Comparison of ENCODE assay signal across 13 cellular contexts in the genomic region with DNA sequence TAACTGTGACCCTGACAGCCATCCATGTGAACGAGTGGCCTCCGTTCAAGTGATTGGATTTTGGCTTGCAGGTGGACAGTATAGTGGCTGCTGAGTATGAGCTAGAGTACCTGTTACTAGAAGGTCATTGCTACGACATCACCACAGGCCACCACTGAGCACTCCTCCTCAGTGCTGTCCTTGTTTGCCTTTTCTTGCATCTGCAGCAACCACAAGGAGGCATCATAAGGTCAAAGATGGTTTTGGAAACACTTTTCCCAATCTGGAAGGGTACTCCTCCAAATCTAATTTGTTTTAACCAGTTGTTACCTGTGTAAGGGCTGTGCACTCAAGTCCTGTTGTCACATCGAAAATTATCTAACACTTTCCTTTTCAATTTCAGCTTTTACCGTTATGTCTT.
DNase-seq lines count a peak whose midpoint lies in the region; ATAC-seq and TF ChIP-seq lines count a peak whose summit lies in the region.
"Had no signal": no experiment of that assay in that cellular context is flagged by ENCODE, and none has a peak within 500 bp of the region (broad histone marks: within the 10 kb centered on the region; RNA-seq: fewer than 3 reads in every experiment).

No MANE protein-coding gene starts in this region.

- peak; percentile 70 for TF ChIP-seq CTCF in chondrocyte (IDR thresholded peaks at IDR 0.05)

- H3K27ac Mint-ChIP-seq in chondrocyte (ENCODE audit: unreplicated experiment), result no peak overlapping the region
- H3K27ac Mint-ChIP-seq: stimulated activated naive B cell treated with anti-CD40 and anti-IgM and Interleukin-4, amounts not matched to agents 10 μg/mL and 1 μg/mL and 100 μg/mL, for 72 hours had no signal

- no peak overlapping the region for H2BK120ac ChIP-seq in mesendoderm (ENCODE audit: low read depth, low read length)

- ATAC-seq in HG03045 (IDR thresholded peaks at IDR 0.05; ENCODE audit: unreplicated experiment), result no peak
- no peak for ATAC-seq in GM21737 (IDR thresholded peaks at IDR 0.05; ENCODE audit: unreplicated experiment)
- ATAC-seq: stimulated activated naive B cell treated with anti-CD40 and anti-IgM and Interleukin-4, amounts not matched to agents 10 μg/mL and 1 μg/mL and 100 μg/mL, for 72 hours had no signal

- peak; percentile 36 for TF ChIP-seq RAD21 in Ishikawa (IDR thresholded peaks at IDR 0.05; ENCODE audit: low read depth)

- no peak overlapping the region for H3K56ac ChIP-seq in mesendoderm (ENCODE audit: low read length)

- no peak overlapping the region for H2BK5ac ChIP-seq in mesendoderm (ENCODE audit: low read length)

- H3K79me2 ChIP-seq in mesendoderm (ENCODE audit: control insufficient read depth, insufficient read depth, low read length), result no peaks in the 10 kb centered on the region

- H3K9ac ChIP-seq in mesendoderm (ENCODE audit: low read length), result no peak overlapping the region

- H3K36me3 Mint-ChIP-seq in chondrocyte (ENCODE audit: low read depth), result peaks cover 29% of the 10 kb centered on the region

- H3K4me2 ChIP-seq in mesendoderm (ENCODE audit: low read length), result no peak overlapping the region

- peaks cover 12% of the 10 kb centered on the region for H3K36me3 ChIP-seq in mesendoderm (ENCODE audit: control insufficient read depth, insufficient read depth, low read length)

- no CpG with 5 or more reads among the region's 5 CpGs for WGBS in mesendoderm (ENCODE audit: extremely low coverage, insufficient coverage, low lambda C conversion rate)

- no peak overlapping the region for H4K8ac ChIP-seq in mesendoderm (ENCODE audit: low read depth, low read length)

- peaks cover 4% of the 10 kb centered on the region for H3K4me1 Mint-ChIP-seq in chondrocyte (ENCODE audit: low read depth)

- no peak overlapping the region for H2BK15ac ChIP-seq in mesendoderm (replicated peaks; ENCODE audit: low read depth)

- no peaks in the 10 kb centered on the region for H3K9me3 Mint-ChIP-seq in chondrocyte (ENCODE audit: low read depth)
- H3K9me3 Mint-ChIP-seq: stimulated activated naive B cell treated with anti-CD40 and anti-IgM and Interleukin-4, amounts not matched to agents 10 μg/mL and 1 μg/mL and 100 μg/mL, for 72 hours had no signal

- H3K18ac ChIP-seq in mesendoderm (ENCODE audit: low read length), result no peak overlapping the region

- TF ChIP-seq EP300 in Ishikawa (IDR thresholded peaks at IDR 0.05; ENCODE audit: borderline replicate concordance), result no peak

- no peak overlapping the region for H3K4me3 ChIP-seq in mesendoderm (ENCODE audit: low read length)
- H3K4me3 ChIP-seq: skin epidermis had no signal

- H4K5ac ChIP-seq in mesendoderm (ENCODE audit: low read length), result no peak overlapping the region

- H3K79me1 ChIP-seq in mesendoderm (ENCODE audit: low read length), result no peaks in the 10 kb centered on the region

- no peak overlapping the region for H3K27ac ChIP-seq in mesendoderm (ENCODE audit: low read depth, low read length)
- H3K27ac ChIP-seq: skin epidermis had no signal

- H3K27me3 Mint-ChIP-seq in chondrocyte (ENCODE audit: low read depth), result no peaks in the 10 kb centered on the region
- H3K27me3 Mint-ChIP-seq: stimulated activated naive B cell treated with anti-CD40 and anti-IgM and Interleukin-4, amounts not matched to agents 10 μg/mL and 1 μg/mL and 100 μg/mL, for 72 hours had no signal

- no peaks in the 10 kb centered on the region for H3K27me3 ChIP-seq in mesendoderm (ENCODE audit: insufficient read depth, low read length, poor library complexity)

- no peak overlapping the region for H3K4me3 Mint-ChIP-seq in chondrocyte (ENCODE audit: unreplicated experiment)
- H3K4me3 Mint-ChIP-seq: stimulated activated naive B cell treated with anti-CD40 and anti-IgM and Interleukin-4, amounts not matched to agents 10 μg/mL and 1 μg/mL and 100 μg/mL, for 72 hours had no signal

- no peak overlapping the region for H3K4ac ChIP-seq in mesendoderm (ENCODE audit: low read depth, low read length)

- H3K4me1 ChIP-seq in mesendoderm (ENCODE audit: control insufficient read depth, low read depth, low read length), result no peaks in the 10 kb centered on the region

- H3K23ac ChIP-seq in mesendoderm (ENCODE audit: low read length), result no peak overlapping the region

- no peak overlapping the region for H2AK5ac ChIP-seq in mesendoderm (ENCODE audit: low read length)

- peak; percentile 33 for DNase-seq in D341Med (ENCODE audit: low spot score)
- no peak for DNase-seq in chondrocyte (ENCODE audit: low spot score)
- peak; percentile 69 for DNase-seq in mesendoderm
- no peak for DNase-seq in GDM1 (lab: John Stamatoyannopoulos, UW)
- DNase-seq in DMS114 treated with DMSO at 0.1 percent for 48 hours (lab: John Stamatoyannopoulos, UW; ENCODE audit: unreplicated experiment), result no peak
- DNase-seq: activated T-cell treated with anti-CD3 and anti-CD28 coated beads, Interleukin-2, amount 50 U/mL, for 48 hours; effector CD4-positive, alpha-beta T cell; NCI-H1436; stimulated activated naive B cell treated with anti-CD40 and anti-IgM and Interleukin-4, amounts not matched to agents 10 μg/mL and 1 μg/mL and 100 μg/mL, for 72 hours had no signal

TF ChIP-seq in Ishikawa, 13 proteins besides CTCF, POLR2A, EP300 and RAD21:
- TF ChIP-seq FOXM1 (IDR thresholded peaks at IDR 0.05; ENCODE audit: borderline replicate concordance, low read depth) (no peak), TCF12 (IDR thresholded peaks at IDR 0.05; ENCODE audit: low read depth) (no peak), YY1 (IDR thresholded peaks at IDR 0.05; ENCODE audit: low read depth) (no peak)
- TF ChIP-seq, protein P1, sequence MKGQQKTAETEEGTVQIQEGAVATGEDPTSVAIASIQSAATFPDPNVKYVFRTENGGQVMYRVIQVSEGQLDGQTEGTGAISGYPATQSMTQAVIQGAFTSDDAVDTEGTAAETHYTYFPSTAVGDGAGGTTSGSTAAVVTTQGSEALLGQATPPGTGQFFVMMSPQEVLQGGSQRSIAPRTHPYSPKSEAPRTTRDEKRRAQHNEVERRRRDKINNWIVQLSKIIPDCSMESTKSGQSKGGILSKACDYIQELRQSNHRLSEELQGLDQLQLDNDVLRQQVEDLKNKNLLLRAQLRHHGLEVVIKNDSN (IDR thresholded peaks at IDR 0.05), result no peak
- TF ChIP-seq, protein P2, sequence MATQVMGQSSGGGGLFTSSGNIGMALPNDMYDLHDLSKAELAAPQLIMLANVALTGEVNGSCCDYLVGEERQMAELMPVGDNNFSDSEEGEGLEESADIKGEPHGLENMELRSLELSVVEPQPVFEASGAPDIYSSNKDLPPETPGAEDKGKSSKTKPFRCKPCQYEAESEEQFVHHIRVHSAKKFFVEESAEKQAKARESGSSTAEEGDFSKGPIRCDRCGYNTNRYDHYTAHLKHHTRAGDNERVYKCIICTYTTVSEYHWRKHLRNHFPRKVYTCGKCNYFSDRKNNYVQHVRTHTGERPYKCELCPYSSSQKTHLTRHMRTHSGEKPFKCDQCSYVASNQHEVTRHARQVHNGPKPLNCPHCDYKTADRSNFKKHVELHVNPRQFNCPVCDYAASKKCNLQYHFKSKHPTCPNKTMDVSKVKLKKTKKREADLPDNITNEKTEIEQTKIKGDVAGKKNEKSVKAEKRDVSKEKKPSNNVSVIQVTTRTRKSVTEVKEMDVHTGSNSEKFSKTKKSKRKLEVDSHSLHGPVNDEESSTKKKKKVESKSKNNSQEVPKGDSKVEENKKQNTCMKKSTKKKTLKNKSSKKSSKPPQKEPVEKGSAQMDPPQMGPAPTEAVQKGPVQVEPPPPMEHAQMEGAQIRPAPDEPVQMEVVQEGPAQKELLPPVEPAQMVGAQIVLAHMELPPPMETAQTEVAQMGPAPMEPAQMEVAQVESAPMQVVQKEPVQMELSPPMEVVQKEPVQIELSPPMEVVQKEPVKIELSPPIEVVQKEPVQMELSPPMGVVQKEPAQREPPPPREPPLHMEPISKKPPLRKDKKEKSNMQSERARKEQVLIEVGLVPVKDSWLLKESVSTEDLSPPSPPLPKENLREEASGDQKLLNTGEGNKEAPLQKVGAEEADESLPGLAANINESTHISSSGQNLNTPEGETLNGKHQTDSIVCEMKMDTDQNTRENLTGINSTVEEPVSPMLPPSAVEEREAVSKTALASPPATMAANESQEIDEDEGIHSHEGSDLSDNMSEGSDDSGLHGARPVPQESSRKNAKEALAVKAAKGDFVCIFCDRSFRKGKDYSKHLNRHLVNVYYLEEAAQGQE (IDR thresholded peaks at IDR 0.05; ENCODE audit: low read depth), result no peak

Comparison
In these comparisons a context has a peak if more than half of its experiments do, and no peak if none do; other contexts are left out.
1. DNase-seq: peak in D341Med (single experiment) and mesendoderm (single experiment); none in chondrocyte (single experiment), GDM1 (single experiment) and DMS114 treated with DMSO at 0.1 percent for 48 hours (single experiment).